ENCODE assay signal across 9 cellular contexts in the genomic region with DNA sequence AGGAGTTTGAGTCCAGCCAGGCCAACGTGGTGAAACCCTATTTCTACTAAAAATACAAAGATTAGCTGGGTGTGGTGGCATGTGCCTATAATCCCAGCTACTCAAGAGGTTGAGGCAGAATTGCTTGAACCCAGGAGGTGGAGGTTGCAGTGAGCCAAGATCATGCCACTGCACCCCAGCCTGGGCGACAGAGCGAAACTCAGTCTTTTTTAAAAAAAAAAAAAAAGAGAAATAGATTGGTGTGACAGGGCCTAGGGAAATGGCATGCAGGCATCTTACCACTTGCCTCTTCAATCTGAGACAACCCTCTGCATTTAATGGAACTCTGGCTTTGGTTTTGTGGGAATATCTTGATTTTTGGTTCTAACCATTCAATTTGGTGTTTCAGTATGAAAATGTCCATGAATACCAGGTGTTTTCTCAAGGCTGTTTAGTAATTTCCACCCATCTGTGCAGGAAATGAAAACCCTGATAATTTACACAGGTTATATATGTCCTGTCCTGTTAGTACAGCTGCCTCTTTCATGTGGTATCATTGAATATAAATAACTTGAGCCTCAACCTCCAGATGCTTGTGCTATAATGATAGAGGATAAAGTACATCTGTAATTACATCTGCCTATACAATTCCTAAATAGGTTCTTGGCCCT. TPM values are rescaled to one million over a fixed set of nuclear protein-coding genes. Genes with fewer than 3 reads are reported as not detected.
DNase-seq lines count a peak whose midpoint lies in the region; ATAC-seq and TF ChIP-seq lines count a peak whose summit lies in the region.
"Had no signal": no experiment of that assay in that cellular context is flagged by ENCODE, and none has a peak within 500 bp of the region (broad histone marks: within the 10 kb centered on the region; RNA-seq: fewer than 3 reads in every experiment).

No MANE protein-coding gene starts in this region.

- POLR2A ChIA-PET in OCI-LY7 (lab: Charles Lee): interaction anchor here (0.8 to 1.4 kb wide), 3 partner anchors 9 to 26 kb away, joined by 3 to 5 read pairs (median 4); a partner anchor contains a TSS
- POLR2A ChIA-PET in naive thymus-derived CD8-positive, alpha-beta T cell (lab: Charles Lee): interaction anchor here (0.9 to 2.4 kb wide), 3 partner anchors 8 to 36 kb away, joined by 3 to 8 read pairs (median 4); a partner anchor contains a TSS

- DNase-seq in OCI-LY7 (ENCODE audit: low spot score) (peak; percentile 95), KG1 (lab: John Stamatoyannopoulos, UW) (no peak), foreskin keratinocyte (no peak), AG08395 (ENCODE audit: low spot score) (no peak), NCI-H2029 treated with DMSO at 0.1 percent for 48 hours (lab: John Stamatoyannopoulos, UW) (no peak)
- no peak for DNase-seq in naive thymus-derived CD8-positive, alpha-beta T cell
- DNase-seq: activated effector memory CD4-positive, alpha-beta T cell treated with Interleukin-2 at 50 U/mL for 16 hours had no signal

- no peaks in the 10 kb centered on the region for H3K27me3 ChIP-seq in foreskin keratinocyte

- H2AFZ ChIP-seq in OCI-LY7 (ENCODE audit: low read length): no peak overlapping the region

- peak overlapping the region in 5 of 10 donors; percentile 9 to 45 (median 16) for H3K4me3 Mint-ChIP-seq in naive thymus-derived CD8-positive, alpha-beta T cell

- peak; percentile 73 for ATAC-seq in GM18868 (IDR thresholded peaks at IDR 0.05; ENCODE audit: unreplicated experiment)
- ATAC-seq in HG02642 (IDR thresholded peaks at IDR 0.05; ENCODE audit: poor library complexity, unreplicated experiment): peak; percentile 60
- peak in 1 of 2 donors; percentile 38 for ATAC-seq in naive thymus-derived CD8-positive, alpha-beta T cell
- ATAC-seq in foreskin keratinocyte: no peak

- H3K9me3 ChIP-seq in OCI-LY7 (ENCODE audit: low read length): no peaks in the 10 kb centered on the region

- peaks cover 0 to 75% (median 20%) of the 10 kb centered on the region in 3 donors for H3K36me3 Mint-ChIP-seq in naive thymus-derived CD8-positive, alpha-beta T cell

- intact Hi-C loops in OCI-LY7 (cut with micrococcal nuclease; ENCODE audit: unreplicated experiment): loop anchor here (1.0 to 5.0 kb wide), 4 partner anchors 31 to 801 kb away; a partner anchor contains a TSS

- CTCF ChIA-PET in OCI-LY7 (lab: Charles Lee; ENCODE audit: unreplicated experiment): no interaction called here

- peak overlapping the region; percentile 58 for H3K27ac ChIP-seq in OCI-LY7 (ENCODE audit: low read depth, low read length, poor library complexity, severe bottlenecking)
- no peak overlapping the region for H3K27ac ChIP-seq in foreskin keratinocyte

- peak overlapping the region; percentile 33 for H3K4me3 ChIP-seq in OCI-LY7 (ENCODE audit: low read depth, low read length, poor library complexity, severe bottlenecking)

- no peaks in the 10 kb centered on the region for H3K27me3 Mint-ChIP-seq in naive thymus-derived CD8-positive, alpha-beta T cell

- peak overlapping the region in 9 of 10 donors; percentile 7 to 85 (median 58) for H3K27ac Mint-ChIP-seq in naive thymus-derived CD8-positive, alpha-beta T cell

- no peaks in the 10 kb centered on the region for H3K79me2 ChIP-seq in OCI-LY7 (ENCODE audit: insufficient read depth, low read depth, low read length)

- TF ChIP-seq CTCF in OCI-LY7 (conservative IDR thresholded peaks at IDR 0.05; ENCODE audit: low read length) (no peak), foreskin keratinocyte (conservative IDR thresholded peaks at IDR 0.05) (no peak)

- peaks cover 33% of the 10 kb centered on the region for H3K4me1 ChIP-seq in OCI-LY7 (ENCODE audit: insufficient read depth, low read length, poor library complexity, severe bottlenecking)
- no peaks in the 10 kb centered on the region for H3K4me1 ChIP-seq in foreskin keratinocyte

- H3K36me3 ChIP-seq in OCI-LY7 (ENCODE audit: insufficient read depth, low read length): peaks cover 68% of the 10 kb centered on the region

- BruUV-seq in OCI-LY7 (replicated peaks; lab: Mats Ljungman, UMichigan): no TSS peak

- peak overlapping the region; percentile 69 for H3K4me2 ChIP-seq in OCI-LY7 (ENCODE audit: low read length)

- no peaks in the 10 kb centered on the region for H3K9me2 ChIP-seq in OCI-LY7 (ENCODE audit: insufficient read depth, low read length)

- H3K9me3 Mint-ChIP-seq in naive thymus-derived CD8-positive, alpha-beta T cell: no peaks in the 10 kb centered on the region

- peaks cover 29% of the 10 kb centered on the region for H4K20me1 ChIP-seq in OCI-LY7 (ENCODE audit: insufficient read depth, low read length)

- H3K4me1 Mint-ChIP-seq in naive thymus-derived CD8-positive, alpha-beta T cell: peaks cover 21 to 71% (median 65%) of the 10 kb centered on the region in 4 donors

RNA-seq across cellular contexts. Expression of a gene that starts 8.4 kb away (rescaled TPM):
- 35.2 and 35.8 TPM in 2 replicates for total RNA-seq in OCI-LY7 (2014; rRNA removed; shearing (Covaris generic))
- total RNA-seq in OCI-LY7 (2022) (118 and 144 TPM in 2 replicates), foreskin keratinocyte (107 and 139 TPM in 2 replicates)
- total RNA-seq in naive thymus-derived CD8-positive, alpha-beta T cell: 10 to 100 TPM; 55.1 to 56.0 TPM
- 100 to 1,000 TPM; 150 to 238 (median 176) TPM for polyA plus RNA-seq in naive thymus-derived CD8-positive, alpha-beta T cell
- 88.5 and 106 TPM in 2 replicates for polyA plus RNA-seq in foreskin keratinocyte

RNA-seq across cellular contexts. Expression of a gene that starts 19.5 kb away (rescaled TPM):
- 19.5 and 21.4 TPM in 2 replicates for total RNA-seq in OCI-LY7 (2014; rRNA removed; shearing (Covaris generic))
- total RNA-seq in OCI-LY7 (2022) (32.9 and 34.1 TPM in 2 replicates), foreskin keratinocyte (12.6 and 15.4 TPM in 2 replicates)
- 10 to 100 TPM; 16.6 to 17.6 TPM for total RNA-seq in naive thymus-derived CD8-positive, alpha-beta T cell
- polyA plus RNA-seq in naive thymus-derived CD8-positive, alpha-beta T cell: 10 to 100 TPM in 1 of 3 donors, 1 to 10 TPM in 2; 7.2 to 11.1 (median 7.7) TPM
- 4.5 and 6.2 TPM in 2 replicates for polyA plus RNA-seq in foreskin keratinocyte

RNA-seq across cellular contexts. Expression of a gene that starts 50.1 kb away (rescaled TPM):
- 16.6 and 23.4 TPM in 2 replicates for total RNA-seq in OCI-LY7 (2014; rRNA removed; shearing (Covaris generic))
- total RNA-seq in OCI-LY7 (2022) (17.2 and 17.6 TPM in 2 replicates), foreskin keratinocyte (9.3 and 12.0 TPM in 2 replicates)
- total RNA-seq in naive thymus-derived CD8-positive, alpha-beta T cell: 10 to 100 TPM; 11.7 to 12.1 TPM
- 10 to 100 TPM in 2 of 3 donors, 1 to 10 TPM in 1; 9.1 to 11.5 (median 11.5) TPM for polyA plus RNA-seq in naive thymus-derived CD8-positive, alpha-beta T cell
- polyA plus RNA-seq in foreskin keratinocyte: 13.8 and 14.4 TPM in 2 replicates

RNA-seq across cellular contexts. Expression of a gene that starts 50.3 kb away (rescaled TPM):
- total RNA-seq in OCI-LY7 (2014; rRNA removed; shearing (Covaris generic)): 49.3 and 53.3 TPM in 2 replicates
- total RNA-seq in OCI-LY7 (2022): 77.4 and 82.7 TPM in 2 replicates
- 1 to 10 TPM; 6.9 to 7.7 TPM for total RNA-seq in naive thymus-derived CD8-positive, alpha-beta T cell
- polyA plus RNA-seq in naive thymus-derived CD8-positive, alpha-beta T cell: 10 to 100 TPM in 1 of 3 donors, 1 to 10 TPM in 2; 6.7 to 10.1 (median 7.9) TPM
- total RNA-seq in foreskin keratinocyte: 22.4 and 22.5 TPM in 2 replicates
- 20.4 and 25.2 TPM in 2 replicates for polyA plus RNA-seq in foreskin keratinocyte
